In the genomic region with DNA sequence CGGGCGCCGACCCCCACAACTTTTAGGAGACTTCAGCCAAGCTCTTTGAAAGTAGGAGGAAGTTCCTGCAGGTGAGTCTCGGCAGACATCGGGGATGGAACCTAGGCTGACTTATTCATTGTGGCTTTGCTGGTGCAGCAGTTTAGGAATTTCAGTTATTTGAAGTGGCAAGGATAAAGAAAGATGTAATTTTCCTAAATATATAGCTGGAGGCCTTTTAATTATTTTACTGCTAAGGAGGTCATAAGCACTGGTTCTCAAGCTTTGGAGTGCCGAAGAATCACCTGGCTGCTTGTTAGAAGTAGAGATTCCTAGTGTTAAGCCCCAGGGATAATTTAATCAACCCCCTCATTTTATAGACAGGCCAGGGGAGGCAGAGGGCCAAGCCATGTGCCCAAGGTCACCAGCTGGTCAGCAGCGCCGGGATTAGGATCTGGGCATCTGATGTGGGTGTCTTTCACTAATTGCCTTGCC, we compare ENCODE assay signal across 21 cellular contexts. TPM values are rescaled to one million over a fixed set of nuclear protein-coding genes. Genes with fewer than 3 reads are reported as not detected.
"Had no signal": no experiment of that assay in that cellular context is flagged by ENCODE, and none has a peak within 500 bp of the region (broad histone marks: within the 10 kb centered on the region; RNA-seq: fewer than 3 reads in every experiment).

No MANE protein-coding gene starts in this region.

- DNase-seq: activated CD4-positive, alpha-beta T cell treated with anti-CD3 and anti-CD28 coated beads, Interleukin-2, amount 10 ng/mL, durations not matched to agents 24 days and 14 days; activated CD4-positive, CD25-positive, alpha-beta regulatory T cell; activated CD8-positive, alpha-beta T cell treated with anti-CD3 and anti-CD28 coated beads for 36 hours; activated naive CD4-positive, alpha-beta T cell; activated naive CD8-positive, alpha-beta T cell treated with anti-CD3 and anti-CD28 coated beads for 36 hours; activated T-cell treated with anti-CD3 and anti-CD28 coated beads, Interleukin-2, amount 50 U/mL, for 1 hour; brain microvascular endothelial cell; central memory CD4-positive, alpha-beta T cell; endodermal cell; foreskin melanocyte; kidney; left ventricle myocardium inferior; naive thymus-derived CD8-positive, alpha-beta T cell; sigmoid colon; spleen; stimulated activated naive CD4-positive, alpha-beta T cell; T-cell; upper lobe of right lung had no signal

- H3K9me3 ChIP-seq: left ventricle myocardium inferior, sigmoid colon, spleen, upper lobe of right lung had no signal

- H3K27me3 ChIP-seq: brain microvascular endothelial cell, sigmoid colon, upper lobe of right lung had no signal

- H3K27ac ChIP-seq: brain microvascular endothelial cell, epithelial cell of prostate, left ventricle myocardium inferior, parathyroid adenoma, sigmoid colon, spleen, upper lobe of right lung had no signal

- H3K36me3 ChIP-seq: brain microvascular endothelial cell, left ventricle myocardium inferior, sigmoid colon, upper lobe of right lung had no signal

- H3K79me2 ChIP-seq: parathyroid adenoma had no signal

- H3K4me3 ChIP-seq: left ventricle myocardium inferior, sigmoid colon, spleen, upper lobe of right lung had no signal

- H2AFZ ChIP-seq: parathyroid adenoma had no signal

- ATAC-seq: activated CD8-positive, alpha-beta T cell treated with anti-CD3 and anti-CD28 coated beads for 36 hours; activated T-helper 17 cell treated with anti-CD3 and anti-CD28 coated beads, Interleukin-2, amount 50 U/mL, for 72 hours; naive thymus-derived CD8-positive, alpha-beta T cell; T-cell; upper lobe of right lung had no signal

- H3K9ac ChIP-seq: parathyroid adenoma had no signal

- H3K4me1 ChIP-seq: left ventricle myocardium inferior, sigmoid colon, upper lobe of right lung had no signal

RNA-seq across cellular contexts. Expression of a gene that starts 28.9 kb away (rescaled TPM):
- polyA plus RNA-seq: naive thymus-derived CD8-positive, alpha-beta T cell had no signal
